ENCODE assay signal across 2 cellular contexts in genomic region chr10:37057280-37057679, GRCh38.
TF ChIP-seq lines count a peak whose summit lies in the region.

No MANE protein-coding gene starts in this region.

TF ChIP-seq in HepG2, 621 proteins besides CTCF, POLR2A, EP300 and RAD21 (continued from another document):
- peak; percentile 92 for TF ChIP-seq MNT (IDR thresholded peaks at IDR 0.05)

TF ChIP-seq in A549, 52 proteins besides CTCF, POLR2A, EP300 and RAD21 (continued from another document):
- TF ChIP-seq USF2 (IDR thresholded peaks at IDR 0.05): no peak
- no peak for TF ChIP-seq FOXS1 (CRISPR knock-in tag; IDR thresholded peaks at IDR 0.05)
- TF ChIP-seq SMC3 (IDR thresholded peaks at IDR 0.05): no peak
- TF ChIP-seq EHF (CRISPR knock-in tag; IDR thresholded peaks at IDR 0.05): no peak
- TF ChIP-seq FOSB (CRISPR knock-in tag; IDR thresholded peaks at IDR 0.05): no peak
- no peak for TF ChIP-seq MAZ (IDR thresholded peaks at IDR 0.05; ENCODE audit: borderline replicate concordance, low read depth, low read length)
- no peak for TF ChIP-seq MAFK (IDR thresholded peaks at IDR 0.05; ENCODE audit: partially characterized antibody)
- TF ChIP-seq MYC (IDR thresholded peaks at IDR 0.05; ENCODE audit: borderline replicate concordance, low read length): no peak
- TF ChIP-seq RNF2 (IDR thresholded peaks at IDR 0.05; ENCODE audit: borderline replicate concordance, low read depth): no peak
- TF ChIP-seq RARB (CRISPR knock-in tag; IDR thresholded peaks at IDR 0.05): no peak
- TF ChIP-seq PHF8 (IDR thresholded peaks at IDR 0.05; ENCODE audit: borderline replicate concordance, low read depth): no peak
- TF ChIP-seq JUN (IDR thresholded peaks at IDR 0.05): no peak
